15 cellular contexts compared by ENCODE assay signal in genomic region chr9:78973906-78974305, GRCh38.
DNase-seq lines count a peak whose midpoint lies in the region; ATAC-seq and TF ChIP-seq lines count a peak whose summit lies in the region.
"Had no signal": no experiment of that assay in that cellular context is flagged by ENCODE, and none has a peak within 500 bp of the region (broad histone marks: within the 10 kb centered on the region; RNA-seq: fewer than 3 reads in every experiment).

No MANE protein-coding gene starts in this region.

- no peak overlapping the region for H3K27ac Mint-ChIP-seq in CD8-positive, alpha-beta T cell
- no peak overlapping the region for H3K27ac Mint-ChIP-seq in activated T-cell treated with anti-CD3 and anti-CD28 coated beads, Interleukin-2, amount 50 U/mL, for 72 hours
- H3K27ac Mint-ChIP-seq: CD4-positive, alpha-beta memory T cell; stimulated activated effector memory CD8-positive, alpha-beta T cell treated with anti-CD3 and anti-CD28 coated beads, Interleukin-12 subunit alpha, Interleukin-12 subunit beta, amount 100 ng/mL, for 72 hours had no signal

- H3K4me2 ChIP-seq in PC-9: no peak overlapping the region

- H3K9me2 ChIP-seq in PC-9 (ENCODE audit: insufficient read depth): no peaks in the 10 kb centered on the region

- POLR2A ChIA-PET in PC-9 (lab: Charles Lee; ENCODE audit: unreplicated experiment): interaction anchor here (0.6 kb wide), 2 partner anchors 11 to 259 kb away, joined by 3 to 4 read pairs; no protein-coding TSS in a partner anchor
- POLR2A ChIA-PET in CD8-positive, alpha-beta T cell (lab: Charles Lee): no interaction called here

- H3K4me3 Mint-ChIP-seq in CD8-positive, alpha-beta T cell: no peak overlapping the region
- H3K4me3 Mint-ChIP-seq in activated T-cell treated with anti-CD3 and anti-CD28 coated beads, Interleukin-2, amount 50 U/mL, for 72 hours: no peak overlapping the region
- H3K4me3 Mint-ChIP-seq: CD4-positive, alpha-beta memory T cell; stimulated activated effector memory CD8-positive, alpha-beta T cell treated with anti-CD3 and anti-CD28 coated beads, Interleukin-12 subunit alpha, Interleukin-12 subunit beta, amount 100 ng/mL, for 72 hours had no signal

- no peak overlapping the region for H3K4me3 ChIP-seq in HFF-Myc (replicated peaks; ENCODE audit: low read depth, low read length)
- H3K4me3 ChIP-seq in PC-9: no peak overlapping the region
- H3K4me3 ChIP-seq in fibroblast of villous mesenchyme (ENCODE audit: low read depth, low read length): no peak overlapping the region
- no peak overlapping the region for H3K4me3 ChIP-seq in CD8-positive, alpha-beta T cell (ENCODE audit: low read depth, low read length)
- H3K4me3 ChIP-seq: cardiac muscle cell, SJSA1 had no signal

- intact Hi-C loops in PC-9 (cut with micrococcal nuclease; ENCODE audit: unreplicated experiment): loop anchor here (5.0 kb wide), 1 partner anchor 107 kb away; no protein-coding TSS in a partner anchor
- intact Hi-C loops in CD8-positive, alpha-beta T cell (cut with DNase I, micrococcal nuclease): no loop called here

- H3K9me3 ChIP-seq in PC-9 (ENCODE audit: insufficient read depth, low read depth): no peaks in the 10 kb centered on the region
- H3K9me3 ChIP-seq in CD8-positive, alpha-beta T cell (ENCODE audit: low read length): no peaks in the 10 kb centered on the region
- H3K9me3 ChIP-seq: SJSA1 had no signal

- H3F3A ChIP-seq in PC-9 (ENCODE audit: insufficient read depth, low read depth): no peaks in the 10 kb centered on the region

- no peaks in the 10 kb centered on the region for H3K36me3 Mint-ChIP-seq in CD8-positive, alpha-beta T cell
- H3K36me3 Mint-ChIP-seq in activated T-cell treated with anti-CD3 and anti-CD28 coated beads, Interleukin-2, amount 50 U/mL, for 72 hours (ENCODE audit: insufficient read depth in 2 of 2): no peaks in the 10 kb centered on the region
- H3K36me3 Mint-ChIP-seq: CD4-positive, alpha-beta memory T cell; stimulated activated effector memory CD8-positive, alpha-beta T cell treated with anti-CD3 and anti-CD28 coated beads, Interleukin-12 subunit alpha, Interleukin-12 subunit beta, amount 100 ng/mL, for 72 hours had no signal

- H3K4me1 Mint-ChIP-seq in CD8-positive, alpha-beta T cell (ENCODE audit: low read depth): no peaks in the 10 kb centered on the region
- no peaks in the 10 kb centered on the region for H3K4me1 Mint-ChIP-seq in activated T-cell treated with anti-CD3 and anti-CD28 coated beads, Interleukin-2, amount 50 U/mL, for 72 hours (ENCODE audit: low read depth)
- H3K4me1 Mint-ChIP-seq: CD4-positive, alpha-beta memory T cell; stimulated activated effector memory CD8-positive, alpha-beta T cell treated with anti-CD3 and anti-CD28 coated beads, Interleukin-12 subunit alpha, Interleukin-12 subunit beta, amount 100 ng/mL, for 72 hours had no signal

- no peaks in the 10 kb centered on the region for H3K36me3 ChIP-seq in PC-9 (ENCODE audit: low read depth)
- H3K36me3 ChIP-seq in CD8-positive, alpha-beta T cell (ENCODE audit: insufficient read depth, low read length): no peaks in the 10 kb centered on the region
- H3K36me3 ChIP-seq: cardiac muscle cell, SJSA1 had no signal

- CTCF ChIA-PET in PC-9 (lab: Charles Lee): interaction anchor here (0.6 kb wide), 1 partner anchor 23 kb away, joined by 7 read pairs; no protein-coding TSS in a partner anchor
- CTCF ChIA-PET in CD8-positive, alpha-beta T cell (lab: Charles Lee): no interaction called here

- no peak for ATAC-seq in CD8-positive, alpha-beta T cell
- ATAC-seq in HG03469 (IDR thresholded peaks at IDR 0.05; ENCODE audit: unreplicated experiment): no peak
- no peak for ATAC-seq in activated T-cell treated with anti-CD3 and anti-CD28 coated beads, Interleukin-2, amount 50 U/mL, for 72 hours (replicated peaks in 1 of 2)
- ATAC-seq: left lobe of liver; stimulated activated effector memory CD8-positive, alpha-beta T cell treated with anti-CD3 and anti-CD28 coated beads, Interleukin-12 subunit alpha, Interleukin-12 subunit beta, amount 100 ng/mL, for 72 hours had no signal

- no peak overlapping the region for H3K27ac ChIP-seq in PC-9
- no peak overlapping the region for H3K27ac ChIP-seq in CD8-positive, alpha-beta T cell (ENCODE audit: low read depth, low read length)
- H3K27ac ChIP-seq: cardiac muscle cell, SJSA1 had no signal

- H3K9me3 Mint-ChIP-seq in CD8-positive, alpha-beta T cell: no peaks in the 10 kb centered on the region
- peaks cover 0 to 3% of the 10 kb centered on the region in 2 donors for H3K9me3 Mint-ChIP-seq in activated T-cell treated with anti-CD3 and anti-CD28 coated beads, Interleukin-2, amount 50 U/mL, for 72 hours
- H3K9me3 Mint-ChIP-seq: stimulated activated effector memory CD8-positive, alpha-beta T cell treated with anti-CD3 and anti-CD28 coated beads, Interleukin-12 subunit alpha, Interleukin-12 subunit beta, amount 100 ng/mL, for 72 hours had no signal

- no TSS peak for BruUV-seq in PC-9 (replicated peaks; lab: Mats Ljungman, UMichigan)

- H3K4me1 ChIP-seq in PC-9 (replicated peaks; ENCODE audit: insufficient read depth): no peaks in the 10 kb centered on the region
- no peaks in the 10 kb centered on the region for H3K4me1 ChIP-seq in CD8-positive, alpha-beta T cell (ENCODE audit: insufficient read depth, low read length)

- H3K79me2 ChIP-seq in PC-9 (ENCODE audit: low read depth): no peaks in the 10 kb centered on the region

- H2AFZ ChIP-seq in PC-9: no peak overlapping the region

- no peaks in the 10 kb centered on the region for H3K27me3 ChIP-seq in PC-9 (ENCODE audit: insufficient read depth, low read depth)
- H3K27me3 ChIP-seq in CD8-positive, alpha-beta T cell (ENCODE audit: insufficient read depth, low read length): no peaks in the 10 kb centered on the region
- H3K27me3 ChIP-seq: cardiac muscle cell, SJSA1 had no signal

- no peaks in the 10 kb centered on the region for H4K20me1 ChIP-seq in PC-9 (ENCODE audit: insufficient read depth)

- TF ChIP-seq CTCF in HFF-Myc (IDR thresholded peaks at IDR 0.05; ENCODE audit: low read depth, low read length, missing control alignments) (no peak), PC-9 (conservative IDR thresholded peaks at IDR 0.05) (no peak), fibroblast of villous mesenchyme (IDR thresholded peaks at IDR 0.05; ENCODE audit: insufficient read depth, low read depth, low read length) (no peak)
- TF ChIP-seq CTCF in CD8-positive, alpha-beta T cell (IDR thresholded peaks at IDR 0.05): no peak

- DNase-seq in AG20443 (ENCODE audit: low spot score) (peak; percentile 33), HFF-Myc (ENCODE audit: extremely low read depth, low read depth) (peak; percentile 41), PC-9 (peak; percentile 41 to 54), fibroblast of villous mesenchyme (ENCODE audit: low read depth) (peak; percentile 47), SIG-M5 treated with dmso at 0.1 percent for 504 hours (lab: John Stamatoyannopoulos, UW; ENCODE audit: unreplicated experiment) (no peak)
- no peak for DNase-seq in CD8-positive, alpha-beta T cell
- no peak for DNase-seq in activated T-cell treated with anti-CD3 and anti-CD28 coated beads, Interleukin-2, amount 50 U/mL, for 72 hours
- DNase-seq: activated CD4-positive, alpha-beta T cell treated with anti-CD3 and anti-CD28 coated beads for 1 hour; CD4-positive, alpha-beta memory T cell; NCI-H524 treated with DMSO at 0.1 percent for 48 hours had no signal

- H3K27me3 Mint-ChIP-seq in CD8-positive, alpha-beta T cell (ENCODE audit: low read depth): no peaks in the 10 kb centered on the region
- no peaks in the 10 kb centered on the region for H3K27me3 Mint-ChIP-seq in activated T-cell treated with anti-CD3 and anti-CD28 coated beads, Interleukin-2, amount 50 U/mL, for 72 hours (ENCODE audit: low read depth)
- H3K27me3 Mint-ChIP-seq: CD4-positive, alpha-beta memory T cell had no signal

Comparison
In these comparisons a context has a peak if more than half of its experiments do, and no peak if none do; other contexts are left out.
1. DNase-seq: peak in AG20443 (single experiment), HFF-Myc (single experiment), PC-9 (2 of 2) and fibroblast of villous mesenchyme (single experiment); none in SIG-M5 treated with dmso at 0.1 percent for 504 hours (single experiment), CD8-positive, alpha-beta T cell (0 of 7) and activated T-cell treated with anti-CD3 and anti-CD28 coated beads, Interleukin-2, amount 50 U/mL, for 72 hours (0 of 2).